17 cellular contexts compared by ENCODE assay signal in genomic region chr5:14234204-14234603, GRCh38.
DNase-seq lines count a peak whose midpoint lies in the region; ATAC-seq, FAIRE-seq and TF ChIP-seq lines count a peak whose summit lies in the region.
"Had no signal": no experiment of that assay in that cellular context is flagged by ENCODE, and none has a peak within 500 bp of the region (broad histone marks: within the 10 kb centered on the region; RNA-seq: fewer than 3 reads in every experiment).

No MANE protein-coding gene starts in this region.

- peak overlapping the region; percentile 11 for H3K4me3 Mint-ChIP-seq in astrocyte (ENCODE audit: unreplicated experiment)
- H3K4me3 Mint-ChIP-seq in activated T-helper 17 cell treated with anti-CD3 and anti-CD28 coated beads, Interleukin-2, amount 50 U/mL, for 72 hours, result no peak overlapping the region
- H3K4me3 Mint-ChIP-seq: B cell; dendritic cell treated with granulocyte-macrophage colony-stimulating factor and Interleukin-4, amounts not matched to agents 40 ng/mL and 50 ng/mL, for 4 days; stimulated activated naive CD8-positive, alpha-beta T cell treated with anti-CD3 and anti-CD28 coated beads, Interleukin-15, amount 100 ng/mL, for 72 hours had no signal

- RAD21 ChIA-PET in HCT116 (lab: Charles Lee; ENCODE audit: low non-redundant PET in 1 of 2, low total read pairs in 2 of 2, uncharacterized antibody in 2 of 2, unreplicated experiment in 2 of 2), result no interaction called here

- BruUV-seq in HCT116 (replicated peaks; lab: Mats Ljungman, UMichigan), result no TSS peak

- H3K9me3 ChIP-seq in HCT116 (ENCODE audit: control insufficient read depth in 1 of 2, insufficient read depth in 1 of 2, low read depth in 1 of 2, low read length in 2 of 2) (no peaks in the 10 kb centered on the region), astrocyte (ENCODE audit: insufficient read depth, low read depth, low read length) (no peaks in the 10 kb centered on the region), smooth muscle cell (replicated peaks; ENCODE audit: low read depth) (no peaks in the 10 kb centered on the region)
- H3K9me3 ChIP-seq: heart right ventricle had no signal

- no peak for FAIRE-seq in astrocyte (lab: Jason Lieb, UNC)

- H3K4me2 ChIP-seq in HCT116 (ENCODE audit: low read length) (no peak overlapping the region), astrocyte (ENCODE audit: low read length) (peak overlapping the region; percentile 52), smooth muscle cell (peak overlapping the region; percentile 25)

- no peak overlapping the region for H3K27ac ChIP-seq in HCT116 (ENCODE audit: low read depth, low read length)
- peak overlapping the region; percentile 39 for H3K27ac ChIP-seq in astrocyte (ENCODE audit: low read depth, low read length)
- H3K27ac ChIP-seq in smooth muscle cell (ENCODE audit: low read depth), result peak overlapping the region; percentile 26
- H3K27ac ChIP-seq: heart right ventricle had no signal

- TF ChIP-seq RAD21 in HCT116 (IDR thresholded peaks at IDR 0.05; ENCODE audit: low read depth), result no peak

- no peak for DNase-seq in HCT116 (ENCODE audit: low read depth, low spot score)
- peak; percentile 76 for DNase-seq in astrocyte (ENCODE audit: low read depth)
- DNase-seq in kidney tubule cell (ENCODE audit: low spot score), result peak; percentile 71
- no peak for DNase-seq in smooth muscle cell (lab: John Stamatoyannopoulos, UW; ENCODE audit: unreplicated experiment)
- no peak for DNase-seq in activated CD8-positive, alpha-beta memory T cell treated with anti-CD3 and anti-CD28 coated beads, Interleukin-2, amount 50 U/mL, for 4 hours
- DNase-seq in NCI-H146 treated with DMSO at 0.1 percent for 48 hours (lab: John Stamatoyannopoulos, UW; ENCODE audit: unreplicated experiment), result no peak
- DNase-seq: activated CD8-positive, alpha-beta memory T cell treated with anti-CD3 and anti-CD28 coated beads for 24 hours; DMS 273 treated with DMSO at 0.1 percent for 48 hours; heart right ventricle; MV-4-11; NCI-H774; posterior cingulate gyrus; RPMI8226; stimulated activated naive CD8-positive, alpha-beta T cell treated with anti-CD3 and anti-CD28 coated beads, Interleukin-15, amount 100 ng/mL, for 72 hours had no signal

- 43% methylated on average over 3 of the region's 3 CpGs for WGBS in smooth muscle cell (ENCODE audit: low lambda C conversion rate)

- peaks cover 7% of the 10 kb centered on the region; the same call in 1 of the 2 replicates for H4K20me1 ChIP-seq in HCT116 (ENCODE audit: insufficient read depth)
- peaks cover 89% of the 10 kb centered on the region for H4K20me1 ChIP-seq in astrocyte (ENCODE audit: insufficient read depth, low read length)
- peaks cover 100% of the 10 kb centered on the region for H4K20me1 ChIP-seq in smooth muscle cell (ENCODE audit: low read depth)

- no peaks in the 10 kb centered on the region for H3K9me2 ChIP-seq in HCT116 (ENCODE audit: insufficient read depth)

- no peaks in the 10 kb centered on the region for H3K9me3 Mint-ChIP-seq in astrocyte (ENCODE audit: unreplicated experiment)
- H3K9me3 Mint-ChIP-seq in activated T-helper 17 cell treated with anti-CD3 and anti-CD28 coated beads, Interleukin-2, amount 50 U/mL, for 72 hours, result no peaks in the 10 kb centered on the region
- H3K9me3 Mint-ChIP-seq: dendritic cell treated with granulocyte-macrophage colony-stimulating factor and Interleukin-4, amounts not matched to agents 40 ng/mL and 50 ng/mL, for 4 days; stimulated activated naive CD8-positive, alpha-beta T cell treated with anti-CD3 and anti-CD28 coated beads, Interleukin-15, amount 100 ng/mL, for 72 hours had no signal

- CTCF ChIA-PET in HCT116 (lab: Charles Lee), result no interaction called here

- H3K27me3 ChIP-seq in HCT116 (ENCODE audit: insufficient read depth, low read length), result no peaks in the 10 kb centered on the region
- no peaks in the 10 kb centered on the region for H3K27me3 ChIP-seq in astrocyte (ENCODE audit: insufficient read depth, low read length)
- no peaks in the 10 kb centered on the region for H3K27me3 ChIP-seq in smooth muscle cell (ENCODE audit: low read depth)
- H3K27me3 ChIP-seq: heart right ventricle had no signal

- H3K4me3 ChIP-seq in HCT116 (replicated peaks in 1 of 2; ENCODE audit: low read depth in 1 of 2, low read length in 2 of 2) (no peak overlapping the region), astrocyte (ENCODE audit: insufficient read depth, low read depth, low read length) (no peak overlapping the region), smooth muscle cell (no peak overlapping the region)
- H3K4me3 ChIP-seq: heart right ventricle had no signal

- intact Hi-C loops in HCT116 (cut with micrococcal nuclease), result no loop called here

- H3K36me3 Mint-ChIP-seq in astrocyte (ENCODE audit: low read depth, unreplicated experiment), result peaks cover 10% of the 10 kb centered on the region
- no peaks in the 10 kb centered on the region for H3K36me3 Mint-ChIP-seq in activated T-helper 17 cell treated with anti-CD3 and anti-CD28 coated beads, Interleukin-2, amount 50 U/mL, for 72 hours (ENCODE audit: low read depth)

- H3K9ac ChIP-seq in HCT116 (ENCODE audit: low read length), result no peak overlapping the region
- H3K9ac ChIP-seq in astrocyte (ENCODE audit: low read length), result no peak overlapping the region
- peak overlapping the region; percentile 48 for H3K9ac ChIP-seq in smooth muscle cell (ENCODE audit: low read depth)

- H3K36me3 ChIP-seq in HCT116 (ENCODE audit: control insufficient read depth in 1 of 2, insufficient read depth in 2 of 2, low read length in 2 of 2) (no peaks in the 10 kb centered on the region), astrocyte (ENCODE audit: insufficient read depth, low read length) (peaks cover under 1% of the 10 kb centered on the region), smooth muscle cell (ENCODE audit: low read depth) (no peaks in the 10 kb centered on the region)
- H3K36me3 ChIP-seq: heart right ventricle had no signal

- peaks cover 11% of the 10 kb centered on the region for H3F3A ChIP-seq in smooth muscle cell (ENCODE audit: low read depth)

- POLR2A ChIA-PET in HCT116 (lab: Charles Lee), result no interaction called here

- H3K4me1 ChIP-seq in HCT116 (ENCODE audit: control insufficient read depth in 1 of 2, insufficient read depth in 2 of 2, low read length in 2 of 2) (peaks cover 0 to 8% of the 10 kb centered on the region in 2 experiments; a peak in 1 of 4 replicates), astrocyte (ENCODE audit: insufficient read depth, low read length) (peaks cover 41% of the 10 kb centered on the region), smooth muscle cell (ENCODE audit: low read depth) (peaks cover 22% of the 10 kb centered on the region)

- H2AFZ ChIP-seq in HCT116 (ENCODE audit: low read depth, low read length, poor library complexity, severe bottlenecking) (no peak overlapping the region), astrocyte (ENCODE audit: low read depth, low read length) (no peak overlapping the region), smooth muscle cell (ENCODE audit: low read depth) (no peak overlapping the region)

- H3K4me1 Mint-ChIP-seq in astrocyte (ENCODE audit: low read depth, unreplicated experiment), result peaks cover 85% of the 10 kb centered on the region
- no peaks in the 10 kb centered on the region for H3K4me1 Mint-ChIP-seq in activated T-helper 17 cell treated with anti-CD3 and anti-CD28 coated beads, Interleukin-2, amount 50 U/mL, for 72 hours
- H3K4me1 Mint-ChIP-seq: stimulated activated naive CD8-positive, alpha-beta T cell treated with anti-CD3 and anti-CD28 coated beads, Interleukin-15, amount 100 ng/mL, for 72 hours had no signal

- ATAC-seq in HCT116, result peak; percentile 27; the same call in 1 of the 2 replicates
- ATAC-seq in activated T-helper 17 cell treated with anti-CD3 and anti-CD28 coated beads, Interleukin-2, amount 50 U/mL, for 72 hours (replicated peaks), result no peak
- ATAC-seq: heart right ventricle; stimulated activated naive CD8-positive, alpha-beta T cell treated with anti-CD3 and anti-CD28 coated beads, Interleukin-15, amount 100 ng/mL, for 72 hours had no signal

- no peaks in the 10 kb centered on the region for H3K27me3 Mint-ChIP-seq in astrocyte (ENCODE audit: low read depth, unreplicated experiment)
- peaks cover 3% of the 10 kb centered on the region for H3K27me3 Mint-ChIP-seq in activated T-helper 17 cell treated with anti-CD3 and anti-CD28 coated beads, Interleukin-2, amount 50 U/mL, for 72 hours
- H3K27me3 Mint-ChIP-seq: B cell; dendritic cell treated with granulocyte-macrophage colony-stimulating factor and Interleukin-4, amounts not matched to agents 40 ng/mL and 50 ng/mL, for 4 days had no signal

- no peak for TF ChIP-seq POLR2A in HCT116 (IDR thresholded peaks at IDR 0.05; ENCODE audit: borderline replicate concordance, extremely low read depth, insufficient read depth, insufficient read length)

- TF ChIP-seq CTCF in HCT116 (IDR thresholded peaks at IDR 0.05 in 2 of 3, conservative IDR thresholded peaks at IDR 0.05 in 1 of 3; ENCODE audit: borderline replicate concordance in 1 of 3, insufficient read depth in 1 of 3, low read depth in 2 of 3, low read length in 2 of 3), result no peak
- no peak for TF ChIP-seq CTCF in astrocyte (IDR thresholded peaks at IDR 0.05; ENCODE audit: insufficient read depth, low read depth, low read length)
- TF ChIP-seq CTCF in smooth muscle cell (IDR thresholded peaks at IDR 0.05; ENCODE audit: borderline replicate concordance, insufficient read depth, poor library complexity, severe bottlenecking), result no peak

- peaks cover 100% of the 10 kb centered on the region for H3K79me2 ChIP-seq in HCT116 (ENCODE audit: insufficient read depth, low read length)
- peaks cover 100% of the 10 kb centered on the region for H3K79me2 ChIP-seq in astrocyte (ENCODE audit: insufficient read depth, low read length)
- H3K79me2 ChIP-seq in smooth muscle cell (ENCODE audit: low read depth), result peaks cover 100% of the 10 kb centered on the region

- peak overlapping the region; percentile 67 for H3K27ac Mint-ChIP-seq in astrocyte (ENCODE audit: unreplicated experiment)
- H3K27ac Mint-ChIP-seq in activated T-helper 17 cell treated with anti-CD3 and anti-CD28 coated beads, Interleukin-2, amount 50 U/mL, for 72 hours, result no peak overlapping the region
- H3K27ac Mint-ChIP-seq: B cell; dendritic cell treated with granulocyte-macrophage colony-stimulating factor and Interleukin-4, amounts not matched to agents 40 ng/mL and 50 ng/mL, for 4 days had no signal

TF ChIP-seq in HCT116, 20 proteins besides CTCF, POLR2A, EP300 and RAD21 (continues in another document):
- TF ChIP-seq CBX3 (IDR thresholded peaks at IDR 0.05; ENCODE audit: low read depth) (no peak), FOSL1 (IDR thresholded peaks at IDR 0.05; ENCODE audit: low read depth) (no peak), EZH2 (IDR thresholded peaks at IDR 0.05) (no peak), TCF7L2 (IDR thresholded peaks at IDR 0.05; ENCODE audit: borderline replicate concordance, extremely low read depth, insufficient read depth, insufficient read length) (no peak), ELF1 (IDR thresholded peaks at IDR 0.05; ENCODE audit: borderline replicate concordance, low read depth) (no peak), EGR1 (IDR thresholded peaks at IDR 0.05; ENCODE audit: low read depth) (no peak), POLR2AphosphoS5 (IDR thresholded peaks at IDR 0.05; ENCODE audit: low read depth, low read length) (no peak), JUND (IDR thresholded peaks at IDR 0.05) (no peak), SRF (IDR thresholded peaks at IDR 0.05; ENCODE audit: low read depth) (no peak), ZNF274 (IDR thresholded peaks at IDR 0.05; ENCODE audit: low read depth, low read length) (no peak)

Comparison
In these comparisons a context has a peak if more than half of its experiments do, and no peak if none do; other contexts are left out.
1. DNase-seq: peak in astrocyte (single experiment) and kidney tubule cell (single experiment); none in HCT116 (single experiment), smooth muscle cell (single experiment), activated CD8-positive, alpha-beta memory T cell treated with anti-CD3 and anti-CD28 coated beads, Interleukin-2, amount 50 U/mL, for 4 hours (single experiment) and NCI-H146 treated with DMSO at 0.1 percent for 48 hours (single experiment).